In genomic region chr1:247322437-247322836, GRCh38 we compare ENCODE assay signal across 13 cellular contexts. TPM values are rescaled to one million over a fixed set of nuclear protein-coding genes. Genes with fewer than 3 reads are reported as not detected.
DNase-seq lines count a peak whose midpoint lies in the region; ATAC-seq and TF ChIP-seq lines count a peak whose summit lies in the region.
"Had no signal": no experiment of that assay in that cellular context is flagged by ENCODE, and none has a peak within 500 bp of the region (broad histone marks: within the 10 kb centered on the region; RNA-seq: fewer than 3 reads in every experiment).

No MANE protein-coding gene starts in this region.

- intact Hi-C loops in activated CD4-positive, alpha-beta memory T cell treated with anti-CD3 and anti-CD28 coated beads for 36 hours (cut with micrococcal nuclease), result no loop called here
- intact Hi-C loops in thyroid gland (cut with DNase I) (no loop called here), heart left ventricle (cut with DNase I) (loop anchor here in 1 of 10 donors (10.0 kb wide), 1 partner anchor 108 kb away; no protein-coding TSS in a partner anchor), MCF 10A (cut with micrococcal nuclease) (no loop called here)

- H3K36me3 Mint-ChIP-seq in activated CD4-positive, alpha-beta memory T cell treated with anti-CD3 and anti-CD28 coated beads for 36 hours, result peaks cover 37% of the 10 kb centered on the region
- H3K36me3 Mint-ChIP-seq in activated CD4-positive, alpha-beta memory T cell treated with anti-CD3 and anti-CD28 coated beads, Interleukin-2, amount 10 ng/mL, durations not matched to agents 7 days and 5 days (ENCODE audit: low read depth), result peaks cover 28% of the 10 kb centered on the region
- H3K36me3 Mint-ChIP-seq in T-cell (peaks cover 25% of the 10 kb centered on the region), neural crest cell (ENCODE audit: low read depth) (peaks cover 19% of the 10 kb centered on the region), MCF 10A (ENCODE audit: insufficient read depth, unreplicated experiment) (peaks cover 86% of the 10 kb centered on the region)

- no peaks in the 10 kb centered on the region for H3K9me3 Mint-ChIP-seq in activated CD4-positive, alpha-beta memory T cell treated with anti-CD3 and anti-CD28 coated beads for 36 hours
- no peaks in the 10 kb centered on the region for H3K9me3 Mint-ChIP-seq in activated CD4-positive, alpha-beta memory T cell treated with anti-CD3 and anti-CD28 coated beads, Interleukin-2, amount 10 ng/mL, durations not matched to agents 7 days and 5 days
- H3K9me3 Mint-ChIP-seq in T-cell, result no peaks in the 10 kb centered on the region
- no peaks in the 10 kb centered on the region for H3K9me3 Mint-ChIP-seq in neural crest cell
- no peaks in the 10 kb centered on the region for H3K9me3 Mint-ChIP-seq in MCF 10A (ENCODE audit: unreplicated experiment)

- BruUV-seq in MCF 10A (replicated peaks; lab: Mats Ljungman, UMichigan), result no TSS peak

- POLR2A ChIA-PET in activated CD4-positive, alpha-beta memory T cell treated with anti-CD3 and anti-CD28 coated beads for 36 hours (lab: Charles Lee), result no interaction called here
- POLR2A ChIA-PET in activated CD4-positive, alpha-beta memory T cell treated with anti-CD3 and anti-CD28 coated beads, Interleukin-2, amount 10 ng/mL, durations not matched to agents 7 days and 5 days (lab: Charles Lee), result no interaction called here
- POLR2A ChIA-PET in T-cell (lab: Charles Lee), result interaction anchor here in 1 of 2 donors (0.6 kb wide), 1 partner anchor 50 kb away, joined by 10 read pairs; no protein-coding TSS in a partner anchor
- POLR2A ChIA-PET in MCF 10A (lab: Yijun Ruan, JAX), result interaction anchor here (1.5 to 1.7 kb wide), 2 partner anchors 8 to 10 kb away, joined by 5 to 7 read pairs; no protein-coding TSS in a partner anchor

- H3K27me3 ChIP-seq in thyroid gland, result no peaks in the 10 kb centered on the region
- no peaks in the 10 kb centered on the region for H3K27me3 ChIP-seq in heart left ventricle
- H3K27me3 ChIP-seq: adrenal gland, dorsolateral prefrontal cortex, tibial artery had no signal

- H3K27ac Mint-ChIP-seq in activated CD4-positive, alpha-beta memory T cell treated with anti-CD3 and anti-CD28 coated beads for 36 hours, result peak overlapping the region; percentile 66
- no peak overlapping the region for H3K27ac Mint-ChIP-seq in activated CD4-positive, alpha-beta memory T cell treated with anti-CD3 and anti-CD28 coated beads, Interleukin-2, amount 10 ng/mL, durations not matched to agents 7 days and 5 days
- H3K27ac Mint-ChIP-seq in T-cell (peak overlapping the region in 1 of 2 donors; percentile 90), neural crest cell (ENCODE audit: unreplicated experiment) (peak overlapping the region; percentile 86), MCF 10A (ENCODE audit: low read depth, unreplicated experiment) (no peak overlapping the region)

- TF ChIP-seq CTCF in neural crest cell (conservative IDR thresholded peaks at IDR 0.05) (no peak), thyroid gland (IDR thresholded peaks at IDR 0.05) (no peak), heart left ventricle (IDR thresholded peaks at IDR 0.05) (no peak), MCF 10A (IDR thresholded peaks at IDR 0.05; ENCODE audit: unreplicated experiment) (no peak)

- DNase-seq in activated CD4-positive, alpha-beta memory T cell treated with anti-CD3 and anti-CD28 coated beads for 36 hours, result peak; percentile 24
- DNase-seq in activated CD4-positive, alpha-beta memory T cell treated with anti-CD3 and anti-CD28 coated beads, Interleukin-2, amount 10 ng/mL, durations not matched to agents 7 days and 5 days, result no peak
- DNase-seq in T-cell (no peak), neural crest cell (ENCODE audit: low read depth, low spot score) (no peak), thyroid gland (no peak), heart left ventricle (no peak), MCF 10A (ENCODE audit: unreplicated experiment) (no peak)
- DNase-seq: adrenal gland, DMS53, dorsolateral prefrontal cortex, foreskin melanocyte, tibial artery had no signal

- no peak overlapping the region for H3K4me3 Mint-ChIP-seq in activated CD4-positive, alpha-beta memory T cell treated with anti-CD3 and anti-CD28 coated beads for 36 hours
- no peak overlapping the region for H3K4me3 Mint-ChIP-seq in activated CD4-positive, alpha-beta memory T cell treated with anti-CD3 and anti-CD28 coated beads, Interleukin-2, amount 10 ng/mL, durations not matched to agents 7 days and 5 days
- H3K4me3 Mint-ChIP-seq in T-cell, result peak overlapping the region in 2 of 3 donors; percentile 55 to 73
- no peak overlapping the region for H3K4me3 Mint-ChIP-seq in neural crest cell
- H3K4me3 Mint-ChIP-seq in MCF 10A (ENCODE audit: unreplicated experiment), result no peak overlapping the region

- peaks cover 21 to 31% of the 10 kb centered on the region in 2 donors for H3K36me3 ChIP-seq in thyroid gland
- H3K36me3 ChIP-seq in heart left ventricle, result peaks cover 0 to 98% (median 62%) of the 10 kb centered on the region in 9 donors

- 91 to 93% methylated on average over 7 of the region's 7 CpGs for WGBS in thyroid gland, 2 donors
- 78 to 92% (median 86%) methylated on average over 7 of the region's 7 CpGs for WGBS in heart left ventricle, 4 donors

- TF ChIP-seq POLR2A in thyroid gland (IDR thresholded peaks at IDR 0.05), result no peak
- no peak for TF ChIP-seq POLR2A in heart left ventricle (IDR thresholded peaks at IDR 0.05)

- no peak overlapping the region for H3K4me3 ChIP-seq in thyroid gland (replicated peaks in 1 of 3)
- no peak overlapping the region for H3K4me3 ChIP-seq in heart left ventricle
- H3K4me3 ChIP-seq: adrenal gland, dorsolateral prefrontal cortex, tibial artery had no signal

- ATAC-seq in GM21723 (IDR thresholded peaks at IDR 0.05; ENCODE audit: unreplicated experiment), result peak; percentile 45
- peak in 1 of 4 experiments; percentile 24 for ATAC-seq in T-cell (replicated peaks in 1 of 4)
- ATAC-seq in heart left ventricle, result no peak

- CTCF ChIA-PET in activated CD4-positive, alpha-beta memory T cell treated with anti-CD3 and anti-CD28 coated beads for 36 hours (lab: Charles Lee), result no interaction called here
- CTCF ChIA-PET in activated CD4-positive, alpha-beta memory T cell treated with anti-CD3 and anti-CD28 coated beads, Interleukin-2, amount 10 ng/mL, durations not matched to agents 7 days and 5 days (lab: Charles Lee), result interaction anchor here (3.5 kb wide), 1 partner anchor 68 kb away, joined by 11 read pairs; no protein-coding TSS in a partner anchor
- CTCF ChIA-PET in T-cell (lab: Charles Lee), result no interaction called here
- CTCF ChIA-PET in MCF 10A (lab: Yijun Ruan, JAX), result interaction anchor here (0.6 to 0.7 kb wide), 2 partner anchors 10 to 593 kb away, joined by 3 read pairs; no protein-coding TSS in a partner anchor

- H3K4me1 ChIP-seq in thyroid gland (no peaks in the 10 kb centered on the region), heart left ventricle (peaks cover 0 to 6% (median 0%) of the 10 kb centered on the region in 12 donors)
- H3K4me1 ChIP-seq: adrenal gland, tibial artery had no signal

- H3K27ac ChIP-seq in thyroid gland, result no peak overlapping the region
- no peak overlapping the region for H3K27ac ChIP-seq in heart left ventricle
- H3K27ac ChIP-seq: adrenal gland, dorsolateral prefrontal cortex, tibial artery had no signal

- H3K9me3 ChIP-seq in thyroid gland (no peaks in the 10 kb centered on the region), heart left ventricle (no peaks in the 10 kb centered on the region)
- H3K9me3 ChIP-seq: adrenal gland, tibial artery had no signal

- peaks cover 13% of the 10 kb centered on the region for H3K4me1 Mint-ChIP-seq in activated CD4-positive, alpha-beta memory T cell treated with anti-CD3 and anti-CD28 coated beads for 36 hours (ENCODE audit: low read depth)
- H3K4me1 Mint-ChIP-seq in activated CD4-positive, alpha-beta memory T cell treated with anti-CD3 and anti-CD28 coated beads, Interleukin-2, amount 10 ng/mL, durations not matched to agents 7 days and 5 days, result peaks cover 11% of the 10 kb centered on the region
- H3K4me1 Mint-ChIP-seq in T-cell, result peaks cover 2 to 35% (median 29%) of the 10 kb centered on the region in 3 donors
- peaks cover 39% of the 10 kb centered on the region for H3K4me1 Mint-ChIP-seq in neural crest cell
- no peaks in the 10 kb centered on the region for H3K4me1 Mint-ChIP-seq in MCF 10A (ENCODE audit: insufficient read depth, unreplicated experiment)

- H3K27me3 Mint-ChIP-seq in activated CD4-positive, alpha-beta memory T cell treated with anti-CD3 and anti-CD28 coated beads for 36 hours, result no peaks in the 10 kb centered on the region
- H3K27me3 Mint-ChIP-seq in activated CD4-positive, alpha-beta memory T cell treated with anti-CD3 and anti-CD28 coated beads, Interleukin-2, amount 10 ng/mL, durations not matched to agents 7 days and 5 days, result no peaks in the 10 kb centered on the region
- no peaks in the 10 kb centered on the region for H3K27me3 Mint-ChIP-seq in T-cell
- H3K27me3 Mint-ChIP-seq in neural crest cell (ENCODE audit: low read depth), result no peaks in the 10 kb centered on the region
- H3K27me3 Mint-ChIP-seq in MCF 10A (ENCODE audit: insufficient read depth, unreplicated experiment), result no peaks in the 10 kb centered on the region

RNA-seq across cellular contexts. Expression of gene ZNF496, which starts 9.2 kb away (rescaled TPM):
- total RNA-seq in activated CD4-positive, alpha-beta memory T cell treated with anti-CD3 and anti-CD28 coated beads for 36 hours, result 10 to 100 TPM; 10.6 to 12.0 TPM
- 1 to 10 TPM; 6.4 to 6.5 TPM for total RNA-seq in activated CD4-positive, alpha-beta memory T cell treated with anti-CD3 and anti-CD28 coated beads, Interleukin-2, amount 10 ng/mL, durations not matched to agents 7 days and 5 days
- total RNA-seq in T-cell, result 10 to 100 TPM; 12.2 to 29.3 (median 23.6) TPM
- total RNA-seq in neural crest cell, result 64.2 and 65.5 TPM in 2 replicates
- 10 to 100 TPM; 34.0 to 78.6 (median 51.9) TPM for total RNA-seq in thyroid gland
- total RNA-seq in heart left ventricle, result 10 to 100 TPM; 13.2 to 37.9 (median 16.5) TPM
- 10 to 100 TPM in 1 of 2 donors, 1 to 10 TPM in 1; 6.2 to 10.9 TPM for polyA plus RNA-seq in heart left ventricle
- total RNA-seq in MCF 10A (2022), result 58.0 and 67.2 TPM in 2 replicates

Comparison
In these comparisons a context has a peak if more than half of its experiments do, and no peak if none do; other contexts are left out.
1. H3K27ac Mint-ChIP-seq: peak in activated CD4-positive, alpha-beta memory T cell treated with anti-CD3 and anti-CD28 coated beads for 36 hours (single experiment) and neural crest cell (single experiment); none in activated CD4-positive, alpha-beta memory T cell treated with anti-CD3 and anti-CD28 coated beads, Interleukin-2, amount 10 ng/mL, durations not matched to agents 7 days and 5 days (single experiment) and MCF 10A (single experiment).
2. CTCF ChIA-PET loops: an anchor here in activated CD4-positive, alpha-beta memory T cell treated with anti-CD3 and anti-CD28 coated beads, Interleukin-2, amount 10 ng/mL, durations not matched to agents 7 days and 5 days (3.5 kb wide) and MCF 10A (0.6 to 0.7 kb wide); none called in activated CD4-positive, alpha-beta memory T cell treated with anti-CD3 and anti-CD28 coated beads for 36 hours and T-cell.
3. H3K4me3 Mint-ChIP-seq: peak in T-cell (2 of 3); none in activated CD4-positive, alpha-beta memory T cell treated with anti-CD3 and anti-CD28 coated beads for 36 hours (single experiment), activated CD4-positive, alpha-beta memory T cell treated with anti-CD3 and anti-CD28 coated beads, Interleukin-2, amount 10 ng/mL, durations not matched to agents 7 days and 5 days (single experiment), neural crest cell (single experiment) and MCF 10A (single experiment).